Comparison of ENCODE assay signal across 18 cellular contexts in genomic region chr18:60145776-60146175, GRCh38.
DNase-seq lines count a peak whose midpoint lies in the region; ATAC-seq, FAIRE-seq and TF ChIP-seq lines count a peak whose summit lies in the region.
"Had no signal": no experiment of that assay in that cellular context is flagged by ENCODE, and none has a peak within 500 bp of the region (broad histone marks: within the 10 kb centered on the region; RNA-seq: fewer than 3 reads in every experiment).

No MANE protein-coding gene starts in this region.

- H3K27ac Mint-ChIP-seq in WTC11 = no peak overlapping the region
- H3K27ac Mint-ChIP-seq: activated CD4-positive, alpha-beta T cell treated with anti-CD3 and anti-CD28 coated beads, Interleukin-2, amount 10 ng/mL, durations not matched to agents 24 days and 14 days; stimulated activated naive CD8-positive, alpha-beta T cell treated with anti-CD3 and anti-CD28 coated beads, Interleukin-15, Interleukin-2, amounts not matched to agents 100 ng/mL and 50 ng/mL, for 24 hours had no signal

- H3K4me3 Mint-ChIP-seq in WTC11 = no peak overlapping the region
- H3K4me3 Mint-ChIP-seq: activated CD4-positive, alpha-beta T cell treated with anti-CD3 and anti-CD28 coated beads, Interleukin-2, amount 10 ng/mL, durations not matched to agents 24 days and 14 days; stimulated activated naive CD8-positive, alpha-beta T cell treated with anti-CD3 and anti-CD28 coated beads, Interleukin-15, Interleukin-2, amounts not matched to agents 100 ng/mL and 50 ng/mL, for 24 hours had no signal

- no peaks in the 10 kb centered on the region for H3K9me3 ChIP-seq in right atrium auricular region
- no peaks in the 10 kb centered on the region for H3K9me3 ChIP-seq in spleen

- H3K27me3 ChIP-seq in right atrium auricular region (no peaks in the 10 kb centered on the region), spleen (replicated peaks in 1 of 7) (no peaks in the 10 kb centered on the region)

- H3K36me3 ChIP-seq in right atrium auricular region (no peaks in the 10 kb centered on the region), spleen (no peaks in the 10 kb centered on the region)

- no peak overlapping the region for H3K4me3 ChIP-seq in right atrium auricular region
- H3K4me3 ChIP-seq in spleen = no peak overlapping the region

- intact Hi-C loops in sciatic nerve (cut with DNase I) = no loop called here
- intact Hi-C loops in spleen (cut with DNase I; ENCODE audit: low total_unique reads) = no loop called here

- WGBS in spleen, 5 donors = 82 to 95% (median 87%) methylated on average over 2 of the region's 2 CpGs

- H3K4me1 ChIP-seq in right atrium auricular region (no peaks in the 10 kb centered on the region), spleen (peaks cover 0 to 3% (median 0%) of the 10 kb centered on the region in 6 donors)

- TF ChIP-seq CTCF in WTC11 (IDR thresholded peaks at IDR 0.05) (no peak), right atrium auricular region (IDR thresholded peaks at IDR 0.05) (no peak), spleen (IDR thresholded peaks at IDR 0.05 in 8 of 11, conservative IDR thresholded peaks at IDR 0.05 in 3 of 11) (no peak)

- peaks cover 10% of the 10 kb centered on the region for H3K4me1 Mint-ChIP-seq in WTC11
- H3K4me1 Mint-ChIP-seq: activated CD4-positive, alpha-beta T cell treated with anti-CD3 and anti-CD28 coated beads, Interleukin-2, amount 10 ng/mL, durations not matched to agents 24 days and 14 days had no signal

- no peaks in the 10 kb centered on the region for H3K36me3 Mint-ChIP-seq in WTC11

- TF ChIP-seq POLR2A in spleen (IDR thresholded peaks at IDR 0.05) = no peak

- H3K9me3 Mint-ChIP-seq in WTC11 = peaks cover 6% of the 10 kb centered on the region
- H3K9me3 Mint-ChIP-seq: activated CD4-positive, alpha-beta T cell treated with anti-CD3 and anti-CD28 coated beads, Interleukin-2, amount 10 ng/mL, durations not matched to agents 24 days and 14 days; stimulated activated naive CD8-positive, alpha-beta T cell treated with anti-CD3 and anti-CD28 coated beads, Interleukin-15, Interleukin-2, amounts not matched to agents 100 ng/mL and 50 ng/mL, for 24 hours had no signal

- no peak for FAIRE-seq in HTR-8/SVneo (lab: Jason Lieb, UNC)
- FAIRE-seq: astrocyte had no signal

- CTCF ChIA-PET in WTC11 (lab: Charles Lee) = interaction anchor here (1.0 to 1.7 kb wide), 2 partner anchors 150 to 158 kb away, joined by 4 read pairs; no protein-coding TSS in a partner anchor

- H3K27me3 Mint-ChIP-seq in WTC11 (ENCODE audit: low read depth) = no peaks in the 10 kb centered on the region
- H3K27me3 Mint-ChIP-seq: activated CD4-positive, alpha-beta T cell treated with anti-CD3 and anti-CD28 coated beads, Interleukin-2, amount 10 ng/mL, durations not matched to agents 24 days and 14 days; stimulated activated naive CD8-positive, alpha-beta T cell treated with anti-CD3 and anti-CD28 coated beads, Interleukin-15, Interleukin-2, amounts not matched to agents 100 ng/mL and 50 ng/mL, for 24 hours had no signal

- H3K27ac ChIP-seq in right atrium auricular region = no peak overlapping the region
- no peak overlapping the region for H3K27ac ChIP-seq in spleen
- H3K27ac ChIP-seq: C4-2B, KMS-11 had no signal

- DNase-seq in WTC11 (ENCODE audit: low spot score) = no peak
- no peak for DNase-seq in right atrium auricular region (ENCODE audit: low spot score)
- no peak for DNase-seq in sciatic nerve (ENCODE audit: low spot score)
- no peak for DNase-seq in spleen
- no peak for DNase-seq in HTR-8/SVneo (ENCODE audit: insufficient read length, low spot score)
- DNase-seq: activated CD4-positive, alpha-beta T cell treated with anti-CD3 and anti-CD28 coated beads, Interleukin-2, amount 10 ng/mL, durations not matched to agents 24 days and 14 days; effector CD8-positive, alpha-beta T cell; foreskin melanocyte; islet precursor cell; NCI-H2029 treated with DMSO at 0.1 percent for 48 hours; stimulated activated CD4-positive, alpha-beta T cell treated with anti-CD3 and anti-CD28 coated beads, Interleukin-4, amount 100 ng/mL, for 1 hour had no signal

- POLR2A ChIA-PET in WTC11 (lab: Charles Lee) = no interaction called here

- ATAC-seq in GM18519 (IDR thresholded peaks at IDR 0.05; ENCODE audit: low FRiP score, unreplicated experiment) (peak; percentile 10), GM21737 (IDR thresholded peaks at IDR 0.05; ENCODE audit: unreplicated experiment) (peak; percentile 18), HG03175 (IDR thresholded peaks at IDR 0.05; ENCODE audit: unreplicated experiment) (peak; percentile 11), WTC11 (peak; percentile 81), sciatic nerve (no peak)

TF ChIP-seq in WTC11, 78 proteins besides CTCF, POLR2A, EP300 and RAD21 (continues in another document):
- TF ChIP-seq SOX15 (CRISPR knock-in tag; IDR thresholded peaks at IDR 0.05) (no peak), NR2C2 (CRISPR knock-in tag; IDR thresholded peaks at IDR 0.05) (no peak), IRF2 (CRISPR knock-in tag; IDR thresholded peaks at IDR 0.05; ENCODE audit: borderline replicate concordance, low read depth) (no peak), AFF4 (CRISPR knock-in tag; IDR thresholded peaks at IDR 0.05; ENCODE audit: borderline replicate concordance) (no peak), ESRRA (CRISPR knock-in tag; IDR thresholded peaks at IDR 0.05; ENCODE audit: borderline replicate concordance) (no peak), USF1 (CRISPR knock-in tag; IDR thresholded peaks at IDR 0.05) (no peak), SMAD3 (CRISPR knock-in tag; IDR thresholded peaks at IDR 0.05; ENCODE audit: borderline replicate concordance) (no peak), TEAD1 (CRISPR knock-in tag; IDR thresholded peaks at IDR 0.05) (no peak), ZBTB21 (CRISPR knock-in tag; IDR thresholded peaks at IDR 0.05; ENCODE audit: borderline replicate concordance) (no peak)
- TF ChIP-seq, protein P1, sequence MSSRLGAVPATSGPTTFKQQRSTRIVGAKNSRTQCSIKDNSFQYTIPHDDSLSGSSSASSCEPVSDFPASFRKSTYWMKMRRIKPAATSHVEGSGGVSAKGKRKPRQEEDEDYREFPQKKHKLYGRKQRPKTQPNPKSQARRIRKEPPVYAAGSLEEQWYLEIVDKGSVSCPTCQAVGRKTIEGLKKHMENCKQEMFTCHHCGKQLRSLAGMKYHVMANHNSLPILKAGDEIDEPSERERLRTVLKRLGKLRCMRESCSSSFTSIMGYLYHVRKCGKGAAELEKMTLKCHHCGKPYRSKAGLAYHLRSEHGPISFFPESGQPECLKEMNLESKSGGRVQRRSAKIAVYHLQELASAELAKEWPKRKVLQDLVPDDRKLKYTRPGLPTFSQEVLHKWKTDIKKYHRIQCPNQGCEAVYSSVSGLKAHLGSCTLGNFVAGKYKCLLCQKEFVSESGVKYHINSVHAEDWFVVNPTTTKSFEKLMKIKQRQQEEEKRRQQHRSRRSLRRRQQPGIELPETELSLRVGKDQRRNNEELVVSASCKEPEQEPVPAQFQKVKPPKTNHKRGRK (CRISPR knock-in tag; IDR thresholded peaks at IDR 0.05; ENCODE audit: borderline replicate concordance) = no peak
